ENCODE assay signal across 12 cellular contexts in the genomic region with DNA sequence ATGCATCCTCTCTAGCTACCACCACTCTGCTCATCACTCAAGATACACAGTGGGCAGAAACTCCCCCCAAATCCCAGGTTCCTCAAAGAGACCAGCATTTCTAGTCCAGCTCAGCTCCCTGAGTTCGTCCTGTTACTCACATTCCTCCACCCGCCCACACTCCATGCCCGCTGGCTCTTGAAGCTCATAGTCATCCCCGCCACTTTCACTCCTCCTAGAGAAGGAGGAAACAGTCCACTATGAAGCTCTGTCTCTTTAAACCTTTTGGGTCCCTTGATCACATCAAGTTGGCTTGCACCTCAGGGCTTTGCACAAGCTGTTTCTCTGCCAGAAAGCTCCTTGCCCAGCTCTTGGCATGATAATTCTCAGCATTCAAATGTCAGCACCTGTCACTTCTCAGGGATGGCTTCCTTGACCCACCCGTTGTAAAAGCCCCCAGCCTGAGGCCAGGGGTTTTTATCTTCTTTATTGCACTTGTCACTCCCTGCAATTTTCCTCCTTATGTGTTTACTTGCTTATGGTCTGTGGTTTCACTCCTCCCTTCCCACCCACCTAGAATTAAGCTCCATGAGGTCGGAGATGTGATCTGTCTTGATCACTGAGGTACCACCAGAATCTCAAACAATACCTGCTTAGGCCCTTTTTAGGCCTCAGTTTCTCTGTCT.
DNase-seq lines count a peak whose midpoint lies in the region; ATAC-seq and TF ChIP-seq lines count a peak whose summit lies in the region.
"Had no signal": no experiment of that assay in that cellular context is flagged by ENCODE, and none has a peak within 500 bp of the region (broad histone marks: within the 10 kb centered on the region; RNA-seq: fewer than 3 reads in every experiment).

No MANE protein-coding gene starts in this region.

- H3K4me2 ChIP-seq in IMR-90 (ENCODE audit: low read depth, low read length) = no peak overlapping the region

- H4K91ac ChIP-seq in IMR-90 (ENCODE audit: insufficient read depth, low read depth, low read length) = no peak overlapping the region

- no TSS peak for BruUV-seq in IMR-90 (replicated peaks; lab: Mats Ljungman, UMichigan)

- intact Hi-C loops in IMR-90 (cut with micrococcal nuclease) = no loop called here

- no peak overlapping the region for H3K4ac ChIP-seq in IMR-90 (ENCODE audit: low read depth, low read length)

- no peak overlapping the region for H3K4me3 Mint-ChIP-seq in activated naive CD8-positive, alpha-beta T cell treated with anti-CD3 and anti-CD28 coated beads, Interleukin-2, amount 50 U/mL, for 24 hours
- H3K4me3 Mint-ChIP-seq: nephron had no signal

- no peak overlapping the region for H2BK20ac ChIP-seq in IMR-90 (ENCODE audit: low read depth, low read length)

- CTCF ChIA-PET in IMR-90 (lab: Yijun Ruan, JAX) = interaction anchor here (0.6 to 1.1 kb wide), 2 partner anchors 140 to 249 kb away, joined by 3 read pairs; no protein-coding TSS in a partner anchor

- H3K14ac ChIP-seq in IMR-90 (replicated peaks; ENCODE audit: low read depth, low read length) = 0 out of 2 replicates have a peak overlapping the region, but pooled peaks have one; percentile 38

- peaks cover 24% of the 10 kb centered on the region for H3K27me3 Mint-ChIP-seq in activated naive CD8-positive, alpha-beta T cell treated with anti-CD3 and anti-CD28 coated beads, Interleukin-2, amount 50 U/mL, for 24 hours

- H3K36me3 Mint-ChIP-seq in activated naive CD8-positive, alpha-beta T cell treated with anti-CD3 and anti-CD28 coated beads, Interleukin-2, amount 50 U/mL, for 24 hours (ENCODE audit: low read depth) = no peaks in the 10 kb centered on the region

- H3K27me3 ChIP-seq in IMR-90 (ENCODE audit: control insufficient read depth, insufficient read depth, low read length) = no peaks in the 10 kb centered on the region
- H3K27me3 ChIP-seq: vagina had no signal

- TF ChIP-seq POLR2A in IMR-90 (IDR thresholded peaks at IDR 0.05; ENCODE audit: low read depth, low read length) = no peak

- WGBS in IMR-90 (ENCODE audit: extremely low coverage in 2 of 2, insufficient read length in 1 of 2), 2 experiments = 40% methylated on average over 4 of the region's 6 CpGs; no CpG with 5 or more reads in 1 of the 2 experiments

- H4K20me1 ChIP-seq in IMR-90 (ENCODE audit: insufficient read depth, low read length) = no peaks in the 10 kb centered on the region

- H3K79me1 ChIP-seq in IMR-90 (ENCODE audit: low read depth in 1 of 2, low read length in 2 of 2) = no peaks in the 10 kb centered on the region; a peak in 1 of 4 replicates

- no peak overlapping the region for H3K9ac ChIP-seq in IMR-90 (ENCODE audit: low read depth, low read length)

- TF ChIP-seq RAD21 in IMR-90 (IDR thresholded peaks at IDR 0.05; ENCODE audit: low read length) = no peak

- H3K56ac ChIP-seq in IMR-90 (ENCODE audit: extremely low read depth, insufficient read depth, low read length) = no peak overlapping the region

- dilution Hi-C loops in IMR-90 (cut with HindIII; ENCODE audit: low sequenced_read_pairs, unreplicated experiment) = no loop called here

- peaks cover 5% of the 10 kb centered on the region for H3K4me1 ChIP-seq in IMR-90 (ENCODE audit: control insufficient read depth, insufficient read depth, low read length)
- H3K4me1 ChIP-seq: vagina had no signal

- TF ChIP-seq CTCF in IMR-90 (conservative IDR thresholded peaks at IDR 0.05; ENCODE audit: low read depth, low read length) = no peak

- no peak overlapping the region for H3K18ac ChIP-seq in IMR-90 (ENCODE audit: low read depth, low read length)

- no peak overlapping the region for H2BK120ac ChIP-seq in IMR-90 (ENCODE audit: low read depth, low read length)

- peaks cover 13% of the 10 kb centered on the region for H3K9me3 Mint-ChIP-seq in activated naive CD8-positive, alpha-beta T cell treated with anti-CD3 and anti-CD28 coated beads, Interleukin-2, amount 50 U/mL, for 24 hours

- no peak overlapping the region for H3K23ac ChIP-seq in IMR-90 (ENCODE audit: low read depth, low read length)

- H2AK5ac ChIP-seq in IMR-90 (ENCODE audit: low read depth, low read length) = no peak overlapping the region

- DNase-seq in AG08396 (ENCODE audit: low spot score) = peak; percentile 61
- peak; percentile 74 for DNase-seq in IMR-90
- peak; percentile 83 for DNase-seq in cerebellum (ENCODE audit: low spot score)
- DNase-seq in kidney tubule cell (ENCODE audit: low spot score) = peak; percentile 68
- no peak for DNase-seq in SKM-1 treated with dmso at 0.1 percent for 144 hours (lab: John Stamatoyannopoulos, UW; ENCODE audit: unreplicated experiment)
- no peak for DNase-seq in activated naive CD8-positive, alpha-beta T cell treated with anti-CD3 and anti-CD28 coated beads, Interleukin-2, amount 50 U/mL, for 24 hours
- no peak for DNase-seq in DMS114 treated with DMSO at 0.1 percent for 48 hours (lab: John Stamatoyannopoulos, UW; ENCODE audit: unreplicated experiment)
- DNase-seq: MM.1S had no signal

- no peak overlapping the region for H3K4me3 ChIP-seq in IMR-90 (ENCODE audit: insufficient read depth, low read depth, low read length)
- H3K4me3 ChIP-seq: vagina had no signal

- peaks cover 3% of the 10 kb centered on the region; the same call in 1 of the 2 replicates for H3K36me3 ChIP-seq in IMR-90 (ENCODE audit: control insufficient read depth, insufficient read depth, low read length)
- H3K36me3 ChIP-seq: vagina had no signal

- H3K27ac ChIP-seq in IMR-90 (ENCODE audit: insufficient read depth, low read length) = no peak overlapping the region
- H3K27ac ChIP-seq: HL-60, vagina had no signal

- peaks cover 3% of the 10 kb centered on the region; the same call in 1 of the 2 replicates for H3K9me3 ChIP-seq in IMR-90 (ENCODE audit: control insufficient read depth, insufficient read depth, low read length)

- in situ Hi-C loops in IMR-90 (cut with MboI; ENCODE audit: low sequenced_read_pairs) = no loop called here

- H3K9me1 ChIP-seq in IMR-90 (ENCODE audit: insufficient read depth, low read length) = no peaks in the 10 kb centered on the region

- H3K27ac Mint-ChIP-seq in activated naive CD8-positive, alpha-beta T cell treated with anti-CD3 and anti-CD28 coated beads, Interleukin-2, amount 50 U/mL, for 24 hours = no peak overlapping the region
- H3K27ac Mint-ChIP-seq: nephron had no signal

- POLR2A ChIA-PET in IMR-90 (lab: Charles Lee; ENCODE audit: unreplicated experiment) = no interaction called here

- ATAC-seq in IMR-90 (ENCODE audit: low read depth) (peak; percentile 85), GM21390 (IDR thresholded peaks at IDR 0.05; ENCODE audit: unreplicated experiment) (no peak)
- no peak for ATAC-seq in activated naive CD8-positive, alpha-beta T cell treated with anti-CD3 and anti-CD28 coated beads, Interleukin-2, amount 50 U/mL, for 24 hours

- H2AFZ ChIP-seq in IMR-90 (replicated peaks; ENCODE audit: low read length, poor library complexity) = peak overlapping the region; percentile 71

- H3K4me1 Mint-ChIP-seq in activated naive CD8-positive, alpha-beta T cell treated with anti-CD3 and anti-CD28 coated beads, Interleukin-2, amount 50 U/mL, for 24 hours = no peaks in the 10 kb centered on the region

- H2BK5ac ChIP-seq in IMR-90 (ENCODE audit: low read depth, low read length, poor library complexity, severe bottlenecking) = no peak overlapping the region

- H2BK15ac ChIP-seq in IMR-90 (ENCODE audit: low read depth, low read length) = no peak overlapping the region; the same call in 2 of the 3 replicates

- no peak overlapping the region for H4K8ac ChIP-seq in IMR-90 (ENCODE audit: low read depth in 2 of 2, low read length in 2 of 2)

- H2AK9ac ChIP-seq in IMR-90 (replicated peaks; ENCODE audit: low read depth, low read length, poor library complexity) = no peak overlapping the region

- H4K5ac ChIP-seq in IMR-90 (ENCODE audit: low read depth, low read length) = no peak overlapping the region

TF ChIP-seq in IMR-90, 13 proteins besides CTCF, POLR2A, EP300 and RAD21:
- TF ChIP-seq RCOR1 (IDR thresholded peaks at IDR 0.05; ENCODE audit: insufficient replicate concordance, low read length) = no peak
- TF ChIP-seq CHD1 (IDR thresholded peaks at IDR 0.05; ENCODE audit: low read depth, low read length) = no peak
- no peak for TF ChIP-seq MXI1 (IDR thresholded peaks at IDR 0.05; ENCODE audit: borderline replicate concordance, low read depth, low read length)
- TF ChIP-seq MAZ (IDR thresholded peaks at IDR 0.05; ENCODE audit: borderline replicate concordance, low read depth, low read length) = no peak
- TF ChIP-seq MAFK (IDR thresholded peaks at IDR 0.05; ENCODE audit: low read depth, low read length) = no peak
- TF ChIP-seq FOS (IDR thresholded peaks at IDR 0.05; ENCODE audit: low read depth, low read length) = no peak
- TF ChIP-seq, protein P1, sequence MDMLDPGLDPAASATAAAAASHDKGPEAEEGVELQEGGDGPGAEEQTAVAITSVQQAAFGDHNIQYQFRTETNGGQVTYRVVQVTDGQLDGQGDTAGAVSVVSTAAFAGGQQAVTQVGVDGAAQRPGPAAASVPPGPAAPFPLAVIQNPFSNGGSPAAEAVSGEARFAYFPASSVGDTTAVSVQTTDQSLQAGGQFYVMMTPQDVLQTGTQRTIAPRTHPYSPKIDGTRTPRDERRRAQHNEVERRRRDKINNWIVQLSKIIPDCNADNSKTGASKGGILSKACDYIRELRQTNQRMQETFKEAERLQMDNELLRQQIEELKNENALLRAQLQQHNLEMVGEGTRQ (IDR thresholded peaks at IDR 0.05; ENCODE audit: low read depth, low read length) = no peak
- TF ChIP-seq, protein P2, sequence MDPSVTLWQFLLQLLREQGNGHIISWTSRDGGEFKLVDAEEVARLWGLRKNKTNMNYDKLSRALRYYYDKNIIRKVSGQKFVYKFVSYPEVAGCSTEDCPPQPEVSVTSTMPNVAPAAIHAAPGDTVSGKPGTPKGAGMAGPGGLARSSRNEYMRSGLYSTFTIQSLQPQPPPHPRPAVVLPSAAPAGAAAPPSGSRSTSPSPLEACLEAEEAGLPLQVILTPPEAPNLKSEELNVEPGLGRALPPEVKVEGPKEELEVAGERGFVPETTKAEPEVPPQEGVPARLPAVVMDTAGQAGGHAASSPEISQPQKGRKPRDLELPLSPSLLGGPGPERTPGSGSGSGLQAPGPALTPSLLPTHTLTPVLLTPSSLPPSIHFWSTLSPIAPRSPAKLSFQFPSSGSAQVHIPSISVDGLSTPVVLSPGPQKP (IDR thresholded peaks at IDR 0.05; ENCODE audit: borderline replicate concordance, low read depth, low read length) = no peak
- TF ChIP-seq RFX5 (IDR thresholded peaks at IDR 0.05; ENCODE audit: low read depth, low read length) = no peak
- no peak for TF ChIP-seq CEBPB (IDR thresholded peaks at IDR 0.05; ENCODE audit: low read depth, low read length)
- no peak for TF ChIP-seq NFE2L2 (IDR thresholded peaks at IDR 0.05; ENCODE audit: low read depth, low read length)
- no peak for TF ChIP-seq SMC3 (IDR thresholded peaks at IDR 0.05; ENCODE audit: low read depth, low read length)
- TF ChIP-seq BHLHE40 (IDR thresholded peaks at IDR 0.05; ENCODE audit: low read depth, low read length) = no peak
TF ChIP-seq in IMR-90: peak in this region for 0.

Comparison
In these comparisons a context has a peak if more than half of its experiments do, and no peak if none do; other contexts are left out.
1. DNase-seq: peak in AG08396 (single experiment), IMR-90 (single experiment), cerebellum (single experiment) and kidney tubule cell (single experiment); none in SKM-1 treated with dmso at 0.1 percent for 144 hours (single experiment), activated naive CD8-positive, alpha-beta T cell treated with anti-CD3 and anti-CD28 coated beads, Interleukin-2, amount 50 U/mL, for 24 hours (single experiment) and DMS114 treated with DMSO at 0.1 percent for 48 hours (single experiment).